ENCODE assay signal across 8 cellular contexts in the genomic region with DNA sequence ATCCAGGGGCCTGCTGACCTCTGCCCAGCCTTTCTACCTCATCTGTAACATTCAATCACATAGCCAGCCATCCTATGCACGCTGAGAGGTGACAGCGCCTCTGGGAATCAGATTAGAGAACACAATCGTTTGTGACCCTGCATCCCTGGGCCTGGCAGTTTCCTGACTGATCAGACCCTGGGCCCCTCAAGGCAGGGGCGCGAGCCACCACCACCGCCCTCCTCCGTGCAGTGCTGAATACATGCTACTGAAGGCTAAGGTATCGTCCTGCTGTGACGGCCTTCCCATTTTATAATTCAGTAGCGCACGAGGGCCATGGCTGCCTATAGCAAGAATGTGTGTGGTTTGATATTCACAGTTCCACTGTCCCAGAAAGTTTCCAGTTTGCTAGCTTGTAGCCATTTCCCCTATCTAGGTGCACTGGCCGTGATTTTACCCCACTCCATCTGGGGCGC. TPM values are rescaled to one million over a fixed set of nuclear protein-coding genes. Genes with fewer than 3 reads are reported as not detected.
A peak's percentile ranks its signal among the peaks of the same experiment; 100 is the strongest.
DNase-seq lines count a peak whose midpoint lies in the region; ATAC-seq, FAIRE-seq and TF ChIP-seq lines count a peak whose summit lies in the region.

No MANE protein-coding gene starts in this region.

- H3K9me3 ChIP-seq in BLaER1 treated with 17β-estradiol and CSF1 and Interleukin-3, amounts not matched to agents 10 nM and 100 nM (replicated peaks in 1 of 11), result no peaks in the 10 kb centered on the region
- H3K9me3 ChIP-seq in lower lobe of right lung (no peaks in the 10 kb centered on the region), upper lobe of left lung (no peaks in the 10 kb centered on the region)

- H4K20me1 ChIP-seq in BLaER1 treated with 17β-estradiol and CSF1 and Interleukin-3, amounts not matched to agents 10 nM and 100 nM, result peaks cover 0 to 46% (median 25%) of the 10 kb centered on the region in 11 experiments; a peak in 18 of 22 replicates

- H3K4me3 ChIP-seq in BLaER1 treated with 17β-estradiol and CSF1 and Interleukin-3, amounts not matched to agents 10 nM and 100 nM, result peak overlapping the region; percentile 88 to 98 (median 92)
- H3K4me3 ChIP-seq in brain microvascular endothelial cell (ENCODE audit: low read depth, low read length) (peak overlapping the region; percentile 74), lower lobe of right lung (peak overlapping the region; percentile 58), upper lobe of left lung (peak overlapping the region in 3 of 4 donors; percentile 80 to 100 (median 98))

- no peak for TF ChIP-seq POLR2A in upper lobe of left lung (IDR thresholded peaks at IDR 0.05)

- peak overlapping the region; percentile 82 to 96 (median 94); a peak in 20 of 22 replicates for H3K27ac ChIP-seq in BLaER1 treated with 17β-estradiol and CSF1 and Interleukin-3, amounts not matched to agents 10 nM and 100 nM
- H3K27ac ChIP-seq in brain microvascular endothelial cell (peak overlapping the region; percentile 47), lower lobe of right lung (peak overlapping the region; percentile 65), upper lobe of left lung (peak overlapping the region in 3 of 4 donors; percentile 58 to 94 (median 60))

- FAIRE-seq in HTR-8/SVneo (lab: Jason Lieb, UNC), result no peak

- peaks cover 14 to 26% (median 24%) of the 10 kb centered on the region in 10 experiments for H3K4me1 ChIP-seq in BLaER1 treated with 17β-estradiol and CSF1 and Interleukin-3, amounts not matched to agents 10 nM and 100 nM
- H3K4me1 ChIP-seq in lower lobe of right lung (peaks cover 17% of the 10 kb centered on the region), upper lobe of left lung (peaks cover 7 to 18% (median 13%) of the 10 kb centered on the region in 4 donors)

- H3K4me2 ChIP-seq in BLaER1 treated with 17β-estradiol and CSF1 and Interleukin-3, amounts not matched to agents 10 nM and 100 nM, result peak overlapping the region; percentile 87 to 97 (median 92)

- no peak for TF ChIP-seq EP300 in upper lobe of left lung (IDR thresholded peaks at IDR 0.05)

- DNase-seq in HTR-8/SVneo (ENCODE audit: insufficient read length, low spot score) (peak; percentile 3), brain microvascular endothelial cell (no peak), lower lobe of right lung (no peak), upper lobe of left lung (peak in 1 of 2 donors; percentile 73)

- peaks cover 2 to 30% (median 23%) of the 10 kb centered on the region in 11 experiments; a peak in 20 of 22 replicates for H3K36me3 ChIP-seq in BLaER1 treated with 17β-estradiol and CSF1 and Interleukin-3, amounts not matched to agents 10 nM and 100 nM
- H3K36me3 ChIP-seq in brain microvascular endothelial cell (replicated peaks), result no peaks in the 10 kb centered on the region
- H3K36me3 ChIP-seq in lower lobe of right lung, result peaks cover 20% of the 10 kb centered on the region
- peaks cover 0 to 7% (median 0%) of the 10 kb centered on the region in 4 donors for H3K36me3 ChIP-seq in upper lobe of left lung

- ATAC-seq in lower lobe of right lung, result no peak
- ATAC-seq in upper lobe of left lung (ENCODE audit: low FRiP score in 2 of 2), result no peak
- no peak for ATAC-seq in HG03196 (IDR thresholded peaks at IDR 0.05; ENCODE audit: unreplicated experiment)
- no peak for ATAC-seq in GM18907 (IDR thresholded peaks at IDR 0.05; ENCODE audit: unreplicated experiment)
- no peak for ATAC-seq in HG03378 (IDR thresholded peaks at IDR 0.05; ENCODE audit: unreplicated experiment)

- 19 to 27% methylated on average over 3 to 13 of the region's 13 CpGs for WGBS in upper lobe of left lung, 2 donors

- intact Hi-C loops in lower lobe of right lung (cut with DNase I), result no loop called here

- H3K27me3 ChIP-seq in BLaER1 treated with 17β-estradiol and CSF1 and Interleukin-3, amounts not matched to agents 10 nM and 100 nM, result peaks cover 0 to 5% (median 0%) of the 10 kb centered on the region in 11 experiments; a peak in 3 of 22 replicates
- H3K27me3 ChIP-seq in brain microvascular endothelial cell (replicated peaks) (no peaks in the 10 kb centered on the region), lower lobe of right lung (ENCODE audit: low read depth) (no peaks in the 10 kb centered on the region), upper lobe of left lung (no peaks in the 10 kb centered on the region)

- H3K9ac ChIP-seq in BLaER1 treated with 17β-estradiol and CSF1 and Interleukin-3, amounts not matched to agents 10 nM and 100 nM, result peak overlapping the region; percentile 84 to 98 (median 93); a peak in 21 of 22 replicates

- TF ChIP-seq CTCF in brain microvascular endothelial cell (IDR thresholded peaks at IDR 0.05; ENCODE audit: low read depth, low read length, missing control alignments), result no peak
- TF ChIP-seq CTCF in lower lobe of right lung (IDR thresholded peaks at IDR 0.05), result no peak
- no peak for TF ChIP-seq CTCF in upper lobe of left lung (IDR thresholded peaks at IDR 0.05)

- in situ Hi-C loops in brain microvascular endothelial cell (cut with HindIII; ENCODE audit: low pct_ligation_motif_present, low sequenced_read_pairs), result no loop called here

RNA-seq across cellular contexts. Expression of a gene that starts 1.2 kb away (rescaled TPM):
- total RNA-seq in lower lobe of right lung (10.9 TPM), upper lobe of left lung (10 to 100 TPM; 11.4 to 17.8 (median 14.5) TPM)
